ENCODE assay signal across 1 cellular context in genomic region chr14:32934891-32935633, GRCh38.
TF ChIP-seq lines count a peak whose summit lies in the region.

No MANE protein-coding gene starts in this region.

TF ChIP-seq in H1, 55 proteins besides CTCF, POLR2A, EP300 and RAD21 (continued from another document):
- TF ChIP-seq PHF8 (conservative IDR thresholded peaks at IDR 0.05; ENCODE audit: low read depth, low read length) (no peak), KDM1A (IDR thresholded peaks at IDR 0.05; ENCODE audit: borderline replicate concordance, low read length) (no peak), MAX (IDR thresholded peaks at IDR 0.05) (no peak), CBX8 (IDR thresholded peaks at IDR 0.05; ENCODE audit: borderline replicate concordance, low read depth, low read length) (no peak), JUN (IDR thresholded peaks at IDR 0.05; ENCODE audit: low read depth, low read length) (no peak)
